In genomic region chr11:93542753-93543246, GRCh38 we compare ENCODE assay signal across 8 cellular contexts. TPM values are rescaled to one million over a fixed set of nuclear protein-coding genes. Genes with fewer than 3 reads are reported as not detected.
DNase-seq lines count a peak whose midpoint lies in the region; TF ChIP-seq lines count a peak whose summit lies in the region.

No MANE protein-coding gene starts in this region.

- H3K9ac ChIP-seq in muscle layer of colon (ENCODE audit: low read length): peak overlapping the region; percentile 22

- peak; percentile 83 for DNase-seq in DMS53 (lab: John Stamatoyannopoulos, UW)
- no peak for DNase-seq in DMS53 treated with DMSO at 0.1 percent for 48 hours (lab: John Stamatoyannopoulos, UW; ENCODE audit: unreplicated experiment)
- DNase-seq in NCI-H526 treated with DMSO at 0.1 percent for 48 hours (lab: John Stamatoyannopoulos, UW): peak; percentile 70
- no peak for DNase-seq in pons (ENCODE audit: low spot score)
- DNase-seq in effector CD4-positive, alpha-beta T cell: no peak

- POLR2A ChIA-PET in HEK293 (lab: Yijun Ruan, JAX): interaction anchor here (0.8 to 1.0 kb wide), 2 partner anchors 105 to 322 kb away, joined by 3 read pairs; no protein-coding TSS in a partner anchor

- TF ChIP-seq CTCF in HEK293 (tag by site-specific recombination; IDR thresholded peaks at IDR 0.05): no peak

- WGBS in ectodermal cell, 2 experiments: 0 to 1% methylated on average over 67 to 69 of the region's 69 CpGs

- H3K27me3 ChIP-seq in ectodermal cell (ENCODE audit: control insufficient read depth, insufficient read depth, low read length, poor library complexity, severe bottlenecking) (no peaks in the 10 kb centered on the region), muscle layer of colon (ENCODE audit: control insufficient read depth in 1 of 2, insufficient read depth in 2 of 2, low read length in 2 of 2) (no peaks in the 10 kb centered on the region)

- H3K4me1 ChIP-seq in HEK293 (ENCODE audit: control insufficient read depth, insufficient read depth, low read length): no peaks in the 10 kb centered on the region; the same call in none of the 2 replicates
- peaks cover 5% of the 10 kb centered on the region for H3K4me1 ChIP-seq in ectodermal cell (ENCODE audit: control insufficient read depth, insufficient read depth, low read length)
- H3K4me1 ChIP-seq in muscle layer of colon (ENCODE audit: insufficient read depth, low read length): peaks cover 8% of the 10 kb centered on the region

- H3K27ac ChIP-seq in HEK293 (ENCODE audit: extremely low read depth, low read depth, low read length) (peak overlapping the region; percentile 64; the same call in 1 of the 2 replicates), ectodermal cell (ENCODE audit: insufficient read depth, low read depth, low read length, poor library complexity, severe bottlenecking) (no peak overlapping the region), muscle layer of colon (ENCODE audit: low read depth, low read length) (peak overlapping the region; percentile 35)

- CTCF ChIA-PET in HEK293 (lab: Yijun Ruan, JAX): interaction anchor here (0.7 to 2.8 kb wide), 4 partner anchors 67 to 307 kb away, joined by 3 to 21 read pairs (median 3); no protein-coding TSS in a partner anchor

- H3K4me3 ChIP-seq in HEK293 (ENCODE audit: low read depth, low read length) (peak overlapping the region; percentile 69), ectodermal cell (ENCODE audit: insufficient read depth, low read depth, low read length) (peak overlapping the region; percentile 56), muscle layer of colon (ENCODE audit: low read depth in 1 of 2, low read length in 2 of 2) (peak overlapping the region; percentile 53 to 63)

- H3K36me3 ChIP-seq in HEK293 (ENCODE audit: control insufficient read depth in 2 of 2, insufficient read depth in 1 of 2, low read length in 2 of 2) (no peaks in the 10 kb centered on the region), ectodermal cell (ENCODE audit: control insufficient read depth, insufficient read depth, low read length) (no peaks in the 10 kb centered on the region), muscle layer of colon (ENCODE audit: insufficient read depth, low read length) (no peaks in the 10 kb centered on the region)

- H3K9me3 ChIP-seq in HEK293 (ENCODE audit: control insufficient read depth, insufficient read depth, low read depth, low read length) (no peaks in the 10 kb centered on the region), ectodermal cell (ENCODE audit: control insufficient read depth, low read length) (no peaks in the 10 kb centered on the region), muscle layer of colon (ENCODE audit: low read length) (no peaks in the 10 kb centered on the region)

TF ChIP-seq in HEK293, 187 proteins besides CTCF, POLR2A, EP300 and RAD21 (continues in another document):
- TF ChIP-seq ZNF114 (tag by site-specific recombination; IDR thresholded peaks at IDR 0.05): no peak
- TF ChIP-seq ZNF623 (tag by site-specific recombination; IDR thresholded peaks at IDR 0.05): no peak
- no peak for TF ChIP-seq ZNF391 (tag by site-specific recombination; IDR thresholded peaks at IDR 0.05; ENCODE audit: borderline replicate concordance, low read depth)
- TF ChIP-seq YY1 (tag by site-specific recombination; IDR thresholded peaks at IDR 0.05): no peak
- no peak for TF ChIP-seq ZNF768 (tag by site-specific recombination; IDR thresholded peaks at IDR 0.05)
- TF ChIP-seq, protein P1, sequence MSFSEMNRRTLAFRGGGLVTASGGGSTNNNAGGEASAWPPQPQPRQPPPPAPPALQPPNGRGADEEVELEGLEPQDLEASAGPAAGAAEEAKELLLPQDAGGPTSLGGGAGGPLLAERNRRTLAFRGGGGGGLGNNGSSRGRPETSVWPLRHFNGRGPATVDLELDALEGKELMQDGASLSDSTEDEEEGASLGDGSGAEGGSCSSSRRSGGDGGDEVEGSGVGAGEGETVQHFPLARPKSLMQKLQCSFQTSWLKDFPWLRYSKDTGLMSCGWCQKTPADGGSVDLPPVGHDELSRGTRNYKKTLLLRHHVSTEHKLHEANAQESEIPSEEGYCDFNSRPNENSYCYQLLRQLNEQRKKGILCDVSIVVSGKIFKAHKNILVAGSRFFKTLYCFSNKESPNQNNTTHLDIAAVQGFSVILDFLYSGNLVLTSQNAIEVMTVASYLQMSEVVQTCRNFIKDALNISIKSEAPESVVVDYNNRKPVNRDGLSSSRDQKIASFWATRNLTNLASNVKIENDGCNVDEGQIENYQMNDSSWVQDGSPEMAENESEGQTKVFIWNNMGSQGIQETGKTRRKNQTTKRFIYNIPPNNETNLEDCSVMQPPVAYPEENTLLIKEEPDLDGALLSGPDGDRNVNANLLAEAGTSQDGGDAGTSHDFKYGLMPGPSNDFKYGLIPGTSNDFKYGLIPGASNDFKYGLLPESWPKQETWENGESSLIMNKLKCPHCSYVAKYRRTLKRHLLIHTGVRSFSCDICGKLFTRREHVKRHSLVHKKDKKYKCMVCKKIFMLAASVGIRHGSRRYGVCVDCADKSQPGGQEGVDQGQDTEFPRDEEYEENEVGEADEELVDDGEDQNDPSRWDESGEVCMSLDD (tag by site-specific recombination; IDR thresholded peaks at IDR 0.05): no peak
- TF ChIP-seq SP2 (tag by site-specific recombination; IDR thresholded peaks at IDR 0.05): peak; percentile 37; the same call in 1 of the 2 replicates
- TF ChIP-seq ZNF416 (tag by site-specific recombination; IDR thresholded peaks at IDR 0.05): no peak
- TF ChIP-seq ZNF76 (tag by site-specific recombination; IDR thresholded peaks at IDR 0.05; ENCODE audit: borderline replicate concordance, low read depth): peak; percentile 38; the same call in 1 of the 2 replicates
- TF ChIP-seq, protein P2, sequence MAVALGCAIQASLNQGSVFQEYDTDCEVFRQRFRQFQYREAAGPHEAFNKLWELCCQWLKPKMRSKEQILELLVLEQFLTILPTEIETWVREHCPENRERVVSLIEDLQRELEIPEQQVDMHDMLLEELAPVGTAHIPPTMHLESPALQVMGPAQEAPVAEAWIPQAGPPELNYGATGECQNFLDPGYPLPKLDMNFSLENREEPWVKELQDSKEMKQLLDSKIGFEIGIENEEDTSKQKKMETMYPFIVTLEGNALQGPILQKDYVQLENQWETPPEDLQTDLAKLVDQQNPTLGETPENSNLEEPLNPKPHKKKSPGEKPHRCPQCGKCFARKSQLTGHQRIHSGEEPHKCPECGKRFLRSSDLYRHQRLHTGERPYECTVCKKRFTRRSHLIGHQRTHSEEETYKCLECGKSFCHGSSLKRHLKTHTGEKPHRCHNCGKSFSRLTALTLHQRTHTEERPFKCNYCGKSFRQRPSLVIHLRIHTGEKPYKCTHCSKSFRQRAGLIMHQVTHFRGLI (tag by site-specific recombination; IDR thresholded peaks at IDR 0.05): no peak
- peak; percentile 83; the same call in 1 of the 2 replicates for TF ChIP-seq ZNF335 (tag by site-specific recombination; conservative IDR thresholded peaks at IDR 0.05)
- peak; percentile 57; the same call in 1 of the 2 replicates for TF ChIP-seq SP3 (tag by site-specific recombination; IDR thresholded peaks at IDR 0.05)
- TF ChIP-seq, protein P3, sequence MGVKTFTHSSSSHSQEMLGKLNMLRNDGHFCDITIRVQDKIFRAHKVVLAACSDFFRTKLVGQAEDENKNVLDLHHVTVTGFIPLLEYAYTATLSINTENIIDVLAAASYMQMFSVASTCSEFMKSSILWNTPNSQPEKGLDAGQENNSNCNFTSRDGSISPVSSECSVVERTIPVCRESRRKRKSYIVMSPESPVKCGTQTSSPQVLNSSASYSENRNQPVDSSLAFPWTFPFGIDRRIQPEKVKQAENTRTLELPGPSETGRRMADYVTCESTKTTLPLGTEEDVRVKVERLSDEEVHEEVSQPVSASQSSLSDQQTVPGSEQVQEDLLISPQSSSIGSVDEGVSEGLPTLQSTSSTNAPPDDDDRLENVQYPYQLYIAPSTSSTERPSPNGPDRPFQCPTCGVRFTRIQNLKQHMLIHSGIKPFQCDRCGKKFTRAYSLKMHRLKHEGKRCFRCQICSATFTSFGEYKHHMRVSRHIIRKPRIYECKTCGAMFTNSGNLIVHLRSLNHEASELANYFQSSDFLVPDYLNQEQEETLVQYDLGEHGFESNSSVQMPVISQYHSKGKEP (tag by site-specific recombination; IDR thresholded peaks at IDR 0.05): no peak
- no peak for TF ChIP-seq ZNF792 (tag by site-specific recombination; IDR thresholded peaks at IDR 0.05)
- TF ChIP-seq ZNF426 (tag by site-specific recombination; IDR thresholded peaks at IDR 0.05): no peak
- no peak for TF ChIP-seq ZNF585B (tag by site-specific recombination; IDR thresholded peaks at IDR 0.05)
- TF ChIP-seq ZNF121 (tag by site-specific recombination; IDR thresholded peaks at IDR 0.05): no peak
- TF ChIP-seq ZNF354C (tag by site-specific recombination; IDR thresholded peaks at IDR 0.05; ENCODE audit: borderline replicate concordance, low read depth): no peak
- no peak for TF ChIP-seq PBX3 (CRISPR knock-in tag; IDR thresholded peaks at IDR 0.05)
- TF ChIP-seq ZNF654 (tag by site-specific recombination; IDR thresholded peaks at IDR 0.05; ENCODE audit: low read depth): no peak
- TF ChIP-seq SETDB1 (IDR thresholded peaks at IDR 0.05; ENCODE audit: insufficient read length, low read length): no peak
- peak; percentile 34 for TF ChIP-seq ZBTB26 (tag by site-specific recombination; optimal IDR thresholded peaks at IDR 0.05)

RNA-seq across cellular contexts. Expression of gene SMCO4, which starts 0.4 kb away (rescaled TPM):
- polyA plus RNA-seq in ectodermal cell (2013, experiment 1 of 4): 35.1 TPM
- polyA plus RNA-seq in ectodermal cell (2013, experiment 2 of 4): 29.3 TPM
- 33.4 TPM for polyA plus RNA-seq in ectodermal cell (2013, experiment 3 of 4)
- 23.2 TPM for polyA plus RNA-seq in ectodermal cell (2013, experiment 4 of 4)

Comparison
In these comparisons a context has a peak if more than half of its experiments do, and no peak if none do; other contexts are left out.
1. DNase-seq: peak in DMS53 (single experiment) and NCI-H526 treated with DMSO at 0.1 percent for 48 hours (single experiment); none in DMS53 treated with DMSO at 0.1 percent for 48 hours (single experiment), pons (single experiment) and effector CD4-positive, alpha-beta T cell (single experiment).
2. Peak in every context shown above with its lines, with median percentiles within 50 percentile points of each other: H3K4me3 ChIP-seq.